In genomic region chr17:36975922-36976515, GRCh38 we compare ENCODE assay signal across 25 cellular contexts. TPM values are rescaled to one million over a fixed set of nuclear protein-coding genes. Genes with fewer than 3 reads are reported as not detected.
"Had no signal": no experiment of that assay in that cellular context is flagged by ENCODE, and none has a peak within 500 bp of the region (broad histone marks: within the 10 kb centered on the region; RNA-seq: fewer than 3 reads in every experiment).

No MANE protein-coding gene starts in this region.

- H3K4me3 Mint-ChIP-seq: activated B cell treated with CpG ODN at 0.5 μM for 24 hours; activated CD8-positive, alpha-beta memory T cell treated with anti-CD3 and anti-CD28 coated beads, Interleukin-2, amount 10 ng/mL, durations not matched to agents 7 days and 5 days; activated CD8-positive, alpha-beta T cell treated with anti-CD3 and anti-CD28 coated beads, Interleukin-2, amount 10 ng/mL, durations not matched to agents 7 days and 5 days; activated naive CD4-positive, alpha-beta T cell treated with anti-CD3 and anti-CD28 coated beads for 36 hours; activated naive CD8-positive, alpha-beta T cell treated with anti-CD3 and anti-CD28 coated beads for 36 hours; activated T-cell treated with anti-CD3 and anti-CD28 coated beads, Interleukin-2, amount 50 U/mL, for 24 hours; activated T-helper 17 cell treated with anti-CD3 and anti-CD28 coated beads, Interleukin-2, amount 50 U/mL, for 72 hours; T-helper 1 cell treated with Interleukin-12 subunit alpha and Interleukin-12 subunit beta and Interleukin-4 antibody, amounts not matched to agents 30 μg/mL and 1 μg/mL, for 36 hours had no signal

- H3K36me3 ChIP-seq: adrenal gland, colonic mucosa had no signal

- H3K27ac ChIP-seq: adrenal gland, colonic mucosa, SJSA1 had no signal

- H3K27me3 ChIP-seq: adrenal gland, colonic mucosa, SJSA1 had no signal

- ATAC-seq: activated CD8-positive, alpha-beta memory T cell treated with anti-CD3 and anti-CD28 coated beads, Interleukin-2, amount 10 ng/mL, durations not matched to agents 7 days and 5 days; activated CD8-positive, alpha-beta T cell treated with anti-CD3 and anti-CD28 coated beads, Interleukin-2, amount 10 ng/mL, durations not matched to agents 7 days and 5 days; activated T-helper 17 cell treated with anti-CD3 and anti-CD28 coated beads, Interleukin-2, amount 50 U/mL, for 72 hours; SK-N-SH treated with all-trans-retinoic acid at 6 μM for 48 hours had no signal

- H3K9me3 Mint-ChIP-seq: activated B cell treated with CpG ODN at 0.5 μM for 24 hours; activated naive CD4-positive, alpha-beta T cell treated with anti-CD3 and anti-CD28 coated beads for 36 hours; activated naive CD8-positive, alpha-beta T cell treated with anti-CD3 and anti-CD28 coated beads for 36 hours; activated T-cell treated with anti-CD3 and anti-CD28 coated beads, Interleukin-2, amount 50 U/mL, for 24 hours; activated T-helper 17 cell treated with anti-CD3 and anti-CD28 coated beads, Interleukin-2, amount 50 U/mL, for 72 hours; T-helper 1 cell treated with Interleukin-12 subunit alpha and Interleukin-12 subunit beta and Interleukin-4 antibody, amounts not matched to agents 30 μg/mL and 1 μg/mL, for 36 hours had no signal

- H3K4me1 ChIP-seq: colonic mucosa had no signal

- H3K4me3 ChIP-seq: adrenal gland, colonic mucosa, SJSA1 had no signal

- H3K27ac Mint-ChIP-seq: activated B cell treated with CpG ODN at 0.5 μM for 24 hours; activated CD8-positive, alpha-beta memory T cell treated with anti-CD3 and anti-CD28 coated beads, Interleukin-2, amount 10 ng/mL, durations not matched to agents 7 days and 5 days; activated CD8-positive, alpha-beta T cell treated with anti-CD3 and anti-CD28 coated beads, Interleukin-2, amount 10 ng/mL, durations not matched to agents 7 days and 5 days; activated naive CD4-positive, alpha-beta T cell treated with anti-CD3 and anti-CD28 coated beads for 36 hours; activated naive CD8-positive, alpha-beta T cell treated with anti-CD3 and anti-CD28 coated beads for 36 hours; activated T-cell treated with anti-CD3 and anti-CD28 coated beads, Interleukin-2, amount 50 U/mL, for 24 hours; activated T-helper 17 cell treated with anti-CD3 and anti-CD28 coated beads, Interleukin-2, amount 50 U/mL, for 72 hours; T-helper 1 cell treated with Interleukin-12 subunit alpha and Interleukin-12 subunit beta and Interleukin-4 antibody, amounts not matched to agents 30 μg/mL and 1 μg/mL, for 36 hours had no signal

- H3K27me3 Mint-ChIP-seq: activated B cell treated with CpG ODN at 0.5 μM for 24 hours; activated CD8-positive, alpha-beta memory T cell treated with anti-CD3 and anti-CD28 coated beads, Interleukin-2, amount 10 ng/mL, durations not matched to agents 7 days and 5 days; activated naive CD8-positive, alpha-beta T cell treated with anti-CD3 and anti-CD28 coated beads for 36 hours; activated T-cell treated with anti-CD3 and anti-CD28 coated beads, Interleukin-2, amount 50 U/mL, for 24 hours; activated T-helper 17 cell treated with anti-CD3 and anti-CD28 coated beads, Interleukin-2, amount 50 U/mL, for 72 hours had no signal

- H3K9me3 ChIP-seq: adrenal gland, colonic mucosa, SJSA1 had no signal

- DNase-seq: activated B cell treated with CpG ODN at 0.5 μM for 24 hours; activated CD4-positive, alpha-beta T cell treated with anti-CD3 and anti-CD28 coated beads, Interleukin-2, amount 50 U/mL, for 1 hour; activated CD8-positive, alpha-beta memory T cell treated with anti-CD3 and anti-CD28 coated beads, Interleukin-2, amount 10 ng/mL, durations not matched to agents 7 days and 5 days; activated CD8-positive, alpha-beta T cell treated with anti-CD3 and anti-CD28 coated beads, Interleukin-2, amount 10 ng/mL, durations not matched to agents 7 days and 5 days; activated gamma-delta T cell; activated naive CD4-positive, alpha-beta T cell treated with anti-CD3 and anti-CD28 coated beads for 36 hours; activated naive CD8-positive, alpha-beta T cell treated with anti-CD3 and anti-CD28 coated beads for 36 hours; activated T-cell treated with anti-CD3 and anti-CD28 coated beads, Interleukin-2, amount 50 U/mL, for 24 hours; adrenal gland; anterior cingulate cortex; caudate nucleus; colonic mucosa; NCI-H1105 treated with DMSO at 0.1 percent for 48 hours; NCI-H146; NCI-H187 treated with DMSO at 0.1 percent for 48 hours; NCI-H2081 treated with DMSO at 0.1 percent for 48 hours; NCI-H446; NCI-H526 treated with DMSO at 0.1 percent for 48 hours; SHP77; SW 1271 had no signal

- FAIRE-seq: RCC 7860 had no signal

RNA-seq across cellular contexts. Expression of gene LHX1, which starts 38.7 kb away (rescaled TPM):
- total RNA-seq: activated B cell treated with CpG ODN at 0.5 μM for 24 hours; activated CD8-positive, alpha-beta T cell treated with anti-CD3 and anti-CD28 coated beads, Interleukin-2, amount 10 ng/mL, durations not matched to agents 7 days and 5 days; activated naive CD4-positive, alpha-beta T cell treated with anti-CD3 and anti-CD28 coated beads for 36 hours; adrenal gland; colonic mucosa; SJSA1 had no signal
